Comparison of ENCODE assay signal across 17 cellular contexts in the genomic region with DNA sequence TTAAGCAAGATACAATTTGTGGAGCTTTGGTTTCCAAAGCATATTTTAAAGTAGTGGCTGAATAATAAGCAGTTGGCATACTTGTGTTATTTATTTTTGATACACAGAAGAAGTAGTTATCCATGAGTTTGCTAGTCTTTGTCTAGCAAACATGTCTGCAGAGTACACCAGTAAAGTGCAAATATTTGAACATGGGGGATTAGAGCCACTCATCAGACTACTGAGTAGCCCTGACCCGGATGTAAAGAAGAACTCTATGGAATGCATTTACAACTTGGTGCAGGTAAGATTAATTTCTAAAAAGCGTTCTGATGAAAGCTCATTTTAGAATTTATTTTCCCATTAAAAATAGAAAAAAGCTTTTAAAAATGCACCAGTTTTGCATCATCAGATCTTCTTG.
"Had no signal": no experiment of that assay in that cellular context is flagged by ENCODE, and none has a peak within 500 bp of the region (broad histone marks: within the 10 kb centered on the region; RNA-seq: fewer than 3 reads in every experiment).

No MANE protein-coding gene starts in this region.

- H3K9me3 Mint-ChIP-seq: endodermal cell; nephron; stimulated activated naive CD8-positive, alpha-beta T cell treated with anti-CD3 and anti-CD28 coated beads, Interleukin-15, Interleukin-2, amounts not matched to agents 100 ng/mL and 50 ng/mL, for 24 hours had no signal

- DNase-seq: effector CD4-positive, alpha-beta T cell; erythroblast; foreskin keratinocyte; kidney; left cardiac atrium; left ventricle myocardium superior; naive B cell; spleen; stimulated activated CD4-positive, alpha-beta T cell treated with anti-CD3 and anti-CD28 coated beads, Interleukin-15, amount 100 ng/mL, for 24 hours; stimulated activated CD4-positive, alpha-beta T cell treated with anti-CD3 and anti-CD28 coated beads, Interleukin-1b, Interleukin-23, amount 100 ng/mL, for 48 hours; stimulated activated CD4-positive, alpha-beta T cell treated with anti-CD3 and anti-CD28 coated beads, Interleukin-4, amount 100 ng/mL, for 24 hours; upper lobe of right lung had no signal

- H3K27me3 Mint-ChIP-seq: stimulated activated memory B cell treated with anti-CD40 and anti-IgM and Interleukin-4, amounts not matched to agents 10 μg/mL and 1 μg/mL and 100 μg/mL, for 72 hours; stimulated activated naive CD8-positive, alpha-beta T cell treated with anti-CD3 and anti-CD28 coated beads, Interleukin-15, Interleukin-2, amounts not matched to agents 100 ng/mL and 50 ng/mL, for 24 hours had no signal

- ATAC-seq: foreskin keratinocyte; left cardiac atrium; left ventricle myocardium superior; sciatic nerve; stimulated activated memory B cell treated with anti-CD40 and anti-IgM and Interleukin-4, amounts not matched to agents 10 μg/mL and 1 μg/mL and 100 μg/mL, for 72 hours; upper lobe of right lung had no signal

- H3K4me1 Mint-ChIP-seq: naive B cell; nephron; stimulated activated memory B cell treated with anti-CD40 and anti-IgM and Interleukin-4, amounts not matched to agents 10 μg/mL and 1 μg/mL and 100 μg/mL, for 72 hours had no signal

- H3K27ac Mint-ChIP-seq: endodermal cell; naive B cell; nephron; stimulated activated memory B cell treated with anti-CD40 and anti-IgM and Interleukin-4, amounts not matched to agents 10 μg/mL and 1 μg/mL and 100 μg/mL, for 72 hours; stimulated activated naive CD8-positive, alpha-beta T cell treated with anti-CD3 and anti-CD28 coated beads, Interleukin-15, Interleukin-2, amounts not matched to agents 100 ng/mL and 50 ng/mL, for 24 hours had no signal

- H3K4me3 Mint-ChIP-seq: endodermal cell; naive B cell; nephron; stimulated activated memory B cell treated with anti-CD40 and anti-IgM and Interleukin-4, amounts not matched to agents 10 μg/mL and 1 μg/mL and 100 μg/mL, for 72 hours; stimulated activated naive CD8-positive, alpha-beta T cell treated with anti-CD3 and anti-CD28 coated beads, Interleukin-15, Interleukin-2, amounts not matched to agents 100 ng/mL and 50 ng/mL, for 24 hours had no signal

- H3K36me3 Mint-ChIP-seq: naive B cell; stimulated activated memory B cell treated with anti-CD40 and anti-IgM and Interleukin-4, amounts not matched to agents 10 μg/mL and 1 μg/mL and 100 μg/mL, for 72 hours had no signal
